Comparison of ENCODE assay signal across 24 cellular contexts in the genomic region with DNA sequence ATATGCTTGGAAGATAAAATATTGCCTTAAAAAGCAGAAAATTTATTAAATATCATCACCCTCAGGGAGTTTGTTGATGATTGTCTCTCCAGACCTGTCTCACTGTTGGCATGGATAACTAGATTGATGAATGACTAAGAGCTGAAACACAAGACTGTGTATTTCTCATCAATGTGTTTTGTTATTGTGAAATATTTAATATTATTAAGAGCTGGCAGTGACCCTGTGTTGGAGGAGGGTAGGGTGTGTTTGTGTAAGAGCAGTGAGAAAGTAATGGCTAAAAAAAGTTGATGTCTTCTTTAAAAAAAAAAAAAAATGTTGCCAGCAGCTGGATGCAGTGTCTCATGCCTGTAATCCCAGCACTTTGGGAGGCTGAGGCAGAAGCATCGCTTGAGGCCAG.
DNase-seq lines count a peak whose midpoint lies in the region; ATAC-seq, FAIRE-seq and TF ChIP-seq lines count a peak whose summit lies in the region.
"Had no signal": no experiment of that assay in that cellular context is flagged by ENCODE, and none has a peak within 500 bp of the region (broad histone marks: within the 10 kb centered on the region; RNA-seq: fewer than 3 reads in every experiment).

No MANE protein-coding gene starts in this region.

- TF ChIP-seq EP300 in K562 (IDR thresholded peaks at IDR 0.05; ENCODE audit: low read length): no peak

- BruUV-seq in IMR-90 (replicated peaks; lab: Mats Ljungman, UMichigan) (no TSS peak), K562 (replicated peaks; lab: Mats Ljungman, UMichigan) (no TSS peak)

- ATAC-seq in IMR-90 (ENCODE audit: low read depth) (no peak), K562 (no peak), foreskin keratinocyte (peak; percentile 46), sciatic nerve (peak; percentile 90), HG03565 (IDR thresholded peaks at IDR 0.05; ENCODE audit: unreplicated experiment) (no peak), HG03108 (IDR thresholded peaks at IDR 0.05; ENCODE audit: unreplicated experiment) (no peak)
- ATAC-seq: activated naive CD8-positive, alpha-beta T cell treated with anti-CD3 and anti-CD28 coated beads, Interleukin-2, amount 50 U/mL, for 24 hours; activated T-cell treated with anti-CD3 and anti-CD28 coated beads, Interleukin-2, amount 50 U/mL, for 4 hours had no signal

- H3K36me3 ChIP-seq in IMR-90 (ENCODE audit: control insufficient read depth, insufficient read depth, low read length) (no peaks in the 10 kb centered on the region), K562 (ENCODE audit: control insufficient read depth, insufficient read depth, low read length) (no peaks in the 10 kb centered on the region)
- H3K36me3 ChIP-seq: BLaER1, HAP-1, suprapubic skin, upper lobe of left lung had no signal

- H3K4me3 ChIP-seq in IMR-90 (ENCODE audit: insufficient read depth, low read depth, low read length): no peak overlapping the region
- H3K4me3 ChIP-seq in K562: no peak overlapping the region
- H3K4me3 ChIP-seq: BLaER1, HAP-1, SK-N-MC, suprapubic skin, upper lobe of left lung had no signal

- dilution Hi-C loops in IMR-90 (cut with HindIII; ENCODE audit: low sequenced_read_pairs, unreplicated experiment): no loop called here

- no CpG with 5 or more reads among the region's 1 CpG for WGBS in IMR-90 (ENCODE audit: extremely low coverage in 2 of 2, insufficient read length in 1 of 2), 2 experiments
- 62% methylated on average over 1 of the region's 1 CpG for WGBS in K562 (ENCODE audit: insufficient coverage, low coverage, missing lambda C conversion rate)

- H2BK120ac ChIP-seq in IMR-90 (ENCODE audit: low read depth, low read length): no peak overlapping the region

- no peaks in the 10 kb centered on the region; the same call in 1 of the 2 replicates for H3K4me1 ChIP-seq in IMR-90 (ENCODE audit: control insufficient read depth, insufficient read depth, low read length)
- H3K4me1 ChIP-seq in K562 (replicated peaks in 1 of 2; ENCODE audit: control insufficient read depth in 2 of 2, insufficient read depth in 2 of 2, low read length in 2 of 2): peaks cover 4 to 9% of the 10 kb centered on the region in 2 experiments; a peak in 3 of 5 replicates
- no peaks in the 10 kb centered on the region for H3K4me1 ChIP-seq in foreskin keratinocyte
- H3K4me1 ChIP-seq: BLaER1, suprapubic skin had no signal

- no peak overlapping the region for H2AFZ ChIP-seq in IMR-90 (replicated peaks; ENCODE audit: low read length, poor library complexity)
- no peak overlapping the region for H2AFZ ChIP-seq in K562 (ENCODE audit: low read depth, low read length)

- H3K14ac ChIP-seq in IMR-90 (replicated peaks; ENCODE audit: low read depth, low read length): no peak overlapping the region

- intact Hi-C loops in IMR-90 (cut with micrococcal nuclease) (no loop called here), K562 (cut with micrococcal nuclease) (no loop called here), sciatic nerve (cut with DNase I) (loop anchor here (5.0 kb wide), 1 partner anchor 1688 kb away; no protein-coding TSS in a partner anchor)

- no peak overlapping the region for H2BK20ac ChIP-seq in IMR-90 (ENCODE audit: low read depth, low read length)

- no peak overlapping the region for H2BK5ac ChIP-seq in IMR-90 (ENCODE audit: low read depth, low read length, poor library complexity, severe bottlenecking)

- H3K4me2 ChIP-seq in IMR-90 (ENCODE audit: low read depth, low read length) (no peak overlapping the region), K562 (ENCODE audit: insufficient read depth, low read length) (no peak overlapping the region)
- H3K4me2 ChIP-seq: BLaER1 had no signal

- no peak overlapping the region for H2AK5ac ChIP-seq in IMR-90 (ENCODE audit: low read depth, low read length)

- no peak overlapping the region for H3K9ac ChIP-seq in IMR-90 (ENCODE audit: low read depth, low read length)
- H3K9ac ChIP-seq in K562 (ENCODE audit: insufficient read depth in 1 of 2, low read depth in 2 of 2, low read length in 2 of 2): no peak overlapping the region
- H3K9ac ChIP-seq: BLaER1 had no signal

- TF ChIP-seq RAD21 in IMR-90 (IDR thresholded peaks at IDR 0.05; ENCODE audit: low read length): no peak
- no peak for TF ChIP-seq RAD21 in K562 (CRISPR knock-in tag; conservative IDR thresholded peaks at IDR 0.05 in 1 of 2, IDR thresholded peaks at IDR 0.05 in 1 of 2)

- no peaks in the 10 kb centered on the region for H3K9me1 ChIP-seq in IMR-90 (ENCODE audit: insufficient read depth, low read length)
- no peaks in the 10 kb centered on the region for H3K9me1 ChIP-seq in K562 (ENCODE audit: control insufficient read depth, insufficient read depth, low read length)

- no peak overlapping the region for H4K5ac ChIP-seq in IMR-90 (ENCODE audit: low read depth, low read length)

- H4K8ac ChIP-seq in IMR-90 (ENCODE audit: low read depth in 2 of 2, low read length in 2 of 2): no peak overlapping the region

- FAIRE-seq in K562 (lab: Jason Lieb, UNC): no peak
- FAIRE-seq: G401.6 had no signal

- H3K56ac ChIP-seq in IMR-90 (ENCODE audit: extremely low read depth, insufficient read depth, low read length): no peak overlapping the region

- in situ Hi-C loops in IMR-90 (cut with MboI; ENCODE audit: low sequenced_read_pairs) (no loop called here), K562 (cut with MboI) (no loop called here)

- H3K79me2 ChIP-seq in K562 (ENCODE audit: control insufficient read depth, insufficient read depth, low read length): no peaks in the 10 kb centered on the region

- H3K9me3 ChIP-seq in IMR-90 (ENCODE audit: control insufficient read depth, insufficient read depth, low read length): no peaks in the 10 kb centered on the region
- H3K9me3 ChIP-seq in K562 (replicated peaks; ENCODE audit: control insufficient read depth, insufficient read depth, low read depth, low read length): no peaks in the 10 kb centered on the region
- H3K9me3 ChIP-seq: BLaER1, HAP-1, suprapubic skin, upper lobe of left lung had no signal

- H3K18ac ChIP-seq in IMR-90 (ENCODE audit: low read depth, low read length): no peak overlapping the region

- DNase-seq in IMR-90 (no peak), K562 (ENCODE audit: extremely low read depth in 1 of 4, low spot score in 3 of 4) (no peak), foreskin keratinocyte (peak in 1 of 2 donors; percentile 47), sciatic nerve (ENCODE audit: low spot score) (no peak), activated gamma-delta T cell (lab: John Stamatoyannopoulos, UW) (no peak), NCI-H345 (lab: John Stamatoyannopoulos, UW) (no peak)
- DNase-seq: activated CD4-positive, alpha-beta T cell treated with anti-CD3 and anti-CD28 coated beads, Interleukin-2, amount 50 U/mL, for 1 hour; activated CD4-positive, CD25-positive, alpha-beta regulatory T cell; activated naive CD8-positive, alpha-beta T cell treated with anti-CD3 and anti-CD28 coated beads, Interleukin-2, amount 50 U/mL, for 24 hours; activated T-cell treated with anti-CD3 and anti-CD28 coated beads, Interleukin-2, amount 50 U/mL, for 4 hours; COR-L47; DMS79; islet precursor cell; RPMI8226; stimulated activated naive CD4-positive, alpha-beta T cell; T-helper 1 cell; upper lobe of left lung had no signal

- TF ChIP-seq CTCF in IMR-90 (conservative IDR thresholded peaks at IDR 0.05; ENCODE audit: low read depth, low read length) (no peak), K562 (IDR thresholded peaks at IDR 0.05 in 2 of 3, conservative IDR thresholded peaks at IDR 0.05 in 1 of 3; ENCODE audit: insufficient read depth in 2 of 3, low read depth in 1 of 3, low read length in 3 of 3) (no peak), foreskin keratinocyte (conservative IDR thresholded peaks at IDR 0.05) (no peak)

- H4K20me1 ChIP-seq in IMR-90 (ENCODE audit: insufficient read depth, low read length) (no peaks in the 10 kb centered on the region), K562 (replicated peaks; ENCODE audit: control insufficient read depth, insufficient read depth, low read length) (peaks cover 1% of the 10 kb centered on the region; the same call in 1 of the 2 replicates)

- H2AK9ac ChIP-seq in IMR-90 (replicated peaks; ENCODE audit: low read depth, low read length, poor library complexity): no peak overlapping the region

- H3K27me3 ChIP-seq in IMR-90 (ENCODE audit: control insufficient read depth, insufficient read depth, low read length) (no peaks in the 10 kb centered on the region), K562 (ENCODE audit: control insufficient read depth in 2 of 2, insufficient read depth in 2 of 2, low read length in 2 of 2) (no peaks in the 10 kb centered on the region; a peak in 1 of 5 replicates), foreskin keratinocyte (peaks cover 2% of the 10 kb centered on the region)
- H3K27me3 ChIP-seq: BLaER1, suprapubic skin, upper lobe of left lung had no signal

- POLR2A ChIA-PET in IMR-90 (lab: Charles Lee; ENCODE audit: unreplicated experiment) (no interaction called here), K562 (lab: Yijun Ruan, JAX) (interaction anchor here (0.6 to 1.1 kb wide), 3 partner anchors 8 to 82 kb away, joined by 3 to 4 read pairs (median 3); partner anchors contain the start of gene ITPR1)

- H4K91ac ChIP-seq in IMR-90 (ENCODE audit: insufficient read depth, low read depth, low read length): no peak overlapping the region

- H3K27ac ChIP-seq in IMR-90 (ENCODE audit: insufficient read depth, low read length) (no peak overlapping the region), K562 (ENCODE audit: extremely low read depth, low read depth, low read length) (no peak overlapping the region), foreskin keratinocyte (no peak overlapping the region)
- H3K27ac ChIP-seq: BLaER1, SK-N-MC, suprapubic skin, upper lobe of left lung had no signal

- no peak overlapping the region for H3K23ac ChIP-seq in IMR-90 (ENCODE audit: low read depth, low read length)

- no peak overlapping the region for H3K4ac ChIP-seq in IMR-90 (ENCODE audit: low read depth, low read length)

- H2BK15ac ChIP-seq in IMR-90 (ENCODE audit: low read depth, low read length): no peak overlapping the region

- TF ChIP-seq POLR2A in IMR-90 (IDR thresholded peaks at IDR 0.05; ENCODE audit: low read depth, low read length) (no peak), K562 (conservative IDR thresholded peaks at IDR 0.05) (no peak)

- H3K79me1 ChIP-seq in IMR-90 (ENCODE audit: low read depth in 1 of 2, low read length in 2 of 2): no peaks in the 10 kb centered on the region

- CTCF ChIA-PET in IMR-90 (lab: Yijun Ruan, JAX) (no interaction called here), K562 (lab: Yijun Ruan, JAX; ENCODE audit: low intra/inter-chr PET ratio) (no interaction called here)

TF ChIP-seq in IMR-90, 13 proteins besides CTCF, POLR2A, EP300 and RAD21:
- TF ChIP-seq SMC3 (IDR thresholded peaks at IDR 0.05; ENCODE audit: low read depth, low read length) (no peak), CEBPB (IDR thresholded peaks at IDR 0.05; ENCODE audit: low read depth, low read length) (peak; percentile 14; the same call in 1 of the 2 replicates)

TF ChIP-seq in K562, 482 proteins besides CTCF, POLR2A, EP300 and RAD21 (continues in another document):
- TF ChIP-seq CEBPG (CRISPR knock-in tag; IDR thresholded peaks at IDR 0.05) (no peak), CEBPG (tag; conservative IDR thresholded peaks at IDR 0.05 in 1 of 2, IDR thresholded peaks at IDR 0.05 in 1 of 2) (peak in 1 of 2 experiments; percentile 35; a peak in 1 of 4 replicates), BDP1 (IDR thresholded peaks at IDR 0.05; ENCODE audit: insufficient read depth, insufficient read length) (no peak), CEBPB (tag; IDR thresholded peaks at IDR 0.05) (peak; percentile 43), ZNF197 (CRISPR knock-in tag; IDR thresholded peaks at IDR 0.05; ENCODE audit: low read depth) (no peak)

Comparison
In these comparisons a context has a peak if more than half of its experiments do, and no peak if none do; other contexts are left out.
1. ATAC-seq: peak in foreskin keratinocyte (single experiment) and sciatic nerve (single experiment); none in IMR-90 (single experiment), K562 (single experiment), HG03565 (single experiment) and HG03108 (single experiment).